ENCODE assay signal across 1 cellular context in genomic region chr14:20630340-20631022, GRCh38.
TF ChIP-seq lines count a peak whose summit lies in the region.

No MANE protein-coding gene starts in this region.

TF ChIP-seq in K562, 482 proteins besides CTCF, POLR2A, EP300 and RAD21:
- TF ChIP-seq POLR3A (IDR thresholded peaks at IDR 0.05; ENCODE audit: borderline replicate concordance, extremely low read depth, insufficient read depth, insufficient read length) (peak; percentile 79), NRF1 (conservative IDR thresholded peaks at IDR 0.05 in 1 of 2, IDR thresholded peaks at IDR 0.05 in 1 of 2) (peak in 1 of 2 experiments; percentile 53; a peak in 2 of 4 replicates), KDM5B (IDR thresholded peaks at IDR 0.05; ENCODE audit: insufficient replicate concordance, low read depth, low read length) (peak; percentile 16), ETV6 (IDR thresholded peaks at IDR 0.05; ENCODE audit: borderline replicate concordance in 1 of 2, low read depth in 2 of 2, low read length in 1 of 2) (no peak), ETV6 (CRISPR knock-in tag; IDR thresholded peaks at IDR 0.05; ENCODE audit: borderline replicate concordance) (no peak), NCOA6 (IDR thresholded peaks at IDR 0.05) (no peak), CTBP1 (IDR thresholded peaks at IDR 0.05; ENCODE audit: borderline replicate concordance) (0 out of 2 replicates have a peak, but pooled peaks have one; percentile 11), GTF3C2 (IDR thresholded peaks at IDR 0.05; ENCODE audit: borderline replicate concordance, extremely low read depth, insufficient read length) (peak; percentile 76), BDP1 (IDR thresholded peaks at IDR 0.05; ENCODE audit: insufficient read depth, insufficient read length) (peak; percentile 34), TCF7 (IDR thresholded peaks at IDR 0.05; ENCODE audit: borderline replicate concordance) (no peak), KDM4B (IDR thresholded peaks at IDR 0.05; ENCODE audit: borderline replicate concordance in 2 of 2, low read depth in 1 of 2) (no peak), FOXM1 (IDR thresholded peaks at IDR 0.05; ENCODE audit: low read depth) (no peak), FOXM1 (CRISPR knock-in tag; IDR thresholded peaks at IDR 0.05; ENCODE audit: low read depth) (no peak), GABPA (tag; conservative IDR thresholded peaks at IDR 0.05; ENCODE audit: low read depth) (no peak), TBP (optimal IDR thresholded peaks at IDR 0.05; ENCODE audit: low read depth, low read length) (peak; percentile 99), PCBP2 (IDR thresholded peaks at IDR 0.05; ENCODE audit: low read depth, low read length, poor library complexity, severe bottlenecking) (no peak), STAT5A (IDR thresholded peaks at IDR 0.05; ENCODE audit: borderline replicate concordance, low read length) (no peak)
TF ChIP-seq in K562: peak in this region for 7.
